ENCODE assay signal across 34 cellular contexts in the genomic region with DNA sequence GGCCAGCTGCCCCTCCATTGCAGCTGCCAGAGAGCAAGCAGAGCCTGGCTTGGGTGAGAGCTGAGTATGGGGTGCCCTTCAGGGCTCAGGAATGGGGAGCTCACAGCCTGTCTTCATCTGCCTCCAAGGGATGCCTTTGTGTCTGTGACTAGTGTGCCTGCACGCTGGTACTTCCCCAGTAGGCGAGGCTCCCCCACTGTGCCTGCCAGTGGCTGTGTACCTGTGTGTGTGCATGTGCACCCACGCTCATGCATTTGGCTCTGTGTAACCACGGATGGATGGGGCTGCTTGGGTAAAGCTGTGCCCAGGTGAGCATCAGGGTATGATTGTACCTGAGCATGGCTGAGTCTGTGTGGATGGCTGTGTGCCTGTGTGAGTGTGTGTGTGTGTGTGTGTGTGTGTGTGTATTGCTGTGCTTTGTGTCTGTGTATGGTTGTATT. TPM values are rescaled to one million over a fixed set of nuclear protein-coding genes. Genes with fewer than 3 reads are reported as not detected.
DNase-seq lines count a peak whose midpoint lies in the region; ATAC-seq, FAIRE-seq and TF ChIP-seq lines count a peak whose summit lies in the region.
"Had no signal": no experiment of that assay in that cellular context is flagged by ENCODE, and none has a peak within 500 bp of the region (broad histone marks: within the 10 kb centered on the region; RNA-seq: fewer than 3 reads in every experiment).

No MANE protein-coding gene starts in this region.

- intact Hi-C loops in kidney (cut with DNase I) (no loop called here), upper lobe of right lung (cut with DNase I) (no loop called here), testis (cut with DNase I; ENCODE audit: low total_unique reads) (no loop called here), esophagus squamous epithelium (cut with DNase I) (no loop called here)

- no peaks in the 10 kb centered on the region for H3K27me3 ChIP-seq in upper lobe of right lung
- H3K27me3 ChIP-seq in testis: no peaks in the 10 kb centered on the region
- H3K27me3 ChIP-seq in GM23248 (replicated peaks; ENCODE audit: insufficient read depth): no peaks in the 10 kb centered on the region
- H3K27me3 ChIP-seq in esophagus squamous epithelium: peaks cover 0 to 16% (median 0%) of the 10 kb centered on the region in 4 donors
- H3K27me3 ChIP-seq: heart left ventricle, tibial artery had no signal

- no peaks in the 10 kb centered on the region for H3K9me2 ChIP-seq in GM23248 (ENCODE audit: insufficient read depth)

- H3K4me3 ChIP-seq in kidney (ENCODE audit: low read length in 2 of 2): no peak overlapping the region
- no peak overlapping the region for H3K4me3 ChIP-seq in upper lobe of right lung
- no peak overlapping the region for H3K4me3 ChIP-seq in testis
- no peak overlapping the region for H3K4me3 ChIP-seq in GM23248
- H3K4me3 ChIP-seq in esophagus squamous epithelium: no peak overlapping the region
- H3K4me3 ChIP-seq: HAP-1, heart left ventricle, psoas muscle, SK-N-MC, tibial artery had no signal

- H3K36me3 ChIP-seq in kidney (ENCODE audit: control insufficient read depth in 1 of 2, insufficient read depth in 2 of 2, low read length in 2 of 2) (peaks cover 15 to 27% of the 10 kb centered on the region in 2 donors), upper lobe of right lung (peaks cover 30% of the 10 kb centered on the region), testis (ENCODE audit: low read depth, missing control alignments) (no peaks in the 10 kb centered on the region), GM23248 (ENCODE audit: low read depth) (no peaks in the 10 kb centered on the region), esophagus squamous epithelium (peaks cover 17 to 57% (median 18%) of the 10 kb centered on the region in 3 donors)
- H3K36me3 ChIP-seq: BE2C had no signal

- no peak overlapping the region for H3K4me3 Mint-ChIP-seq in activated naive CD8-positive, alpha-beta T cell treated with anti-CD3 and anti-CD28 coated beads, Interleukin-2, amount 10 ng/mL, durations not matched to agents 7 days and 5 days
- H3K4me3 Mint-ChIP-seq in activated naive CD8-positive, alpha-beta T cell treated with anti-CD3 and anti-CD28 coated beads for 36 hours: no peak overlapping the region
- no peak overlapping the region for H3K4me3 Mint-ChIP-seq in chondrocyte (ENCODE audit: unreplicated experiment)
- H3K4me3 Mint-ChIP-seq: activated CD8-positive, alpha-beta T cell treated with anti-CD3 and anti-CD28 coated beads, Interleukin-2, amount 10 ng/mL, durations not matched to agents 7 days and 5 days; activated naive CD8-positive, alpha-beta T cell; stimulated activated naive CD8-positive, alpha-beta T cell treated with anti-CD3 and anti-CD28 coated beads, Interleukin-15, amount 100 ng/mL, for 72 hours; T-helper 1 cell treated with Interleukin-12 subunit alpha and Interleukin-12 subunit beta and Interleukin-4 antibody, amounts not matched to agents 30 μg/mL and 1 μg/mL, for 36 hours had no signal

- no peak for FAIRE-seq in kidney (lab: Jason Lieb, UNC)

- no peak overlapping the region for H2AFZ ChIP-seq in GM23248

- H3K4me1 ChIP-seq in kidney (ENCODE audit: control insufficient read depth in 1 of 2, insufficient read depth in 1 of 2, low read depth in 1 of 2, low read length in 2 of 2): peaks cover 0 to 4% of the 10 kb centered on the region in 2 donors
- H3K4me1 ChIP-seq in upper lobe of right lung: no peaks in the 10 kb centered on the region
- H3K4me1 ChIP-seq in testis: peaks cover 20% of the 10 kb centered on the region
- no peaks in the 10 kb centered on the region for H3K4me1 ChIP-seq in GM23248 (ENCODE audit: insufficient read depth)
- H3K4me1 ChIP-seq in esophagus squamous epithelium: peaks cover 0 to 15% (median 5%) of the 10 kb centered on the region in 3 donors
- H3K4me1 ChIP-seq: BE2C, HAP-1, psoas muscle had no signal

- H3K9ac ChIP-seq in kidney (ENCODE audit: low read length in 2 of 2): no peak overlapping the region
- H3K9ac ChIP-seq in GM23248: no peak overlapping the region

- H3K9me3 ChIP-seq in kidney (ENCODE audit: control insufficient read depth in 1 of 2, low read length in 2 of 2): no peaks in the 10 kb centered on the region
- H3K9me3 ChIP-seq in upper lobe of right lung: no peaks in the 10 kb centered on the region
- no peaks in the 10 kb centered on the region for H3K9me3 ChIP-seq in testis
- H3K9me3 ChIP-seq in GM23248 (ENCODE audit: low read depth): no peaks in the 10 kb centered on the region
- H3K9me3 ChIP-seq in esophagus squamous epithelium: no peaks in the 10 kb centered on the region
- H3K9me3 ChIP-seq: BE2C, HAP-1, heart left ventricle, psoas muscle, tibial artery had no signal

- POLR2A ChIA-PET in activated naive CD8-positive, alpha-beta T cell treated with anti-CD3 and anti-CD28 coated beads, Interleukin-2, amount 10 ng/mL, durations not matched to agents 7 days and 5 days (lab: Charles Lee): no interaction called here

- H3K79me2 ChIP-seq in GM23248 (ENCODE audit: insufficient read depth): no peaks in the 10 kb centered on the region

- peak overlapping the region; percentile 17 for H3K27ac Mint-ChIP-seq in activated naive CD8-positive, alpha-beta T cell treated with anti-CD3 and anti-CD28 coated beads, Interleukin-2, amount 10 ng/mL, durations not matched to agents 7 days and 5 days
- H3K27ac Mint-ChIP-seq in activated naive CD8-positive, alpha-beta T cell treated with anti-CD3 and anti-CD28 coated beads for 36 hours: no peak overlapping the region
- H3K27ac Mint-ChIP-seq in chondrocyte (ENCODE audit: unreplicated experiment): no peak overlapping the region
- H3K27ac Mint-ChIP-seq: activated CD8-positive, alpha-beta T cell treated with anti-CD3 and anti-CD28 coated beads, Interleukin-2, amount 10 ng/mL, durations not matched to agents 7 days and 5 days; activated naive CD8-positive, alpha-beta T cell; activated T-helper 2 cell treated with anti-CD3 and anti-CD28 coated beads, Interferon-gamma antibody, Interleukin-2, Interleukin-4, amounts not matched to agents 10 μg/mL and 5 μg/mL and 100 μg/mL, durations not matched to agents 14 hours and 24 hours and 36 hours; T-helper 1 cell treated with Interleukin-12 subunit alpha and Interleukin-12 subunit beta and Interleukin-4 antibody, amounts not matched to agents 30 μg/mL and 1 μg/mL, for 36 hours had no signal

- peaks cover 6% of the 10 kb centered on the region for H3K36me3 Mint-ChIP-seq in activated naive CD8-positive, alpha-beta T cell treated with anti-CD3 and anti-CD28 coated beads, Interleukin-2, amount 10 ng/mL, durations not matched to agents 7 days and 5 days
- H3K36me3 Mint-ChIP-seq in activated naive CD8-positive, alpha-beta T cell treated with anti-CD3 and anti-CD28 coated beads for 36 hours: peaks cover 3% of the 10 kb centered on the region
- peaks cover 5% of the 10 kb centered on the region for H3K36me3 Mint-ChIP-seq in chondrocyte (ENCODE audit: low read depth)
- H3K36me3 Mint-ChIP-seq: activated naive CD8-positive, alpha-beta T cell had no signal

- ATAC-seq in activated naive CD8-positive, alpha-beta T cell treated with anti-CD3 and anti-CD28 coated beads, Interleukin-2, amount 10 ng/mL, durations not matched to agents 7 days and 5 days (ENCODE audit: low read depth): no peak
- no peak for ATAC-seq in upper lobe of right lung
- ATAC-seq: activated CD4-positive, CD25-positive, alpha-beta regulatory T cell treated with anti-CD3 and anti-CD28 coated beads, Interleukin-2, amount 50 U/mL, for 24 hours; activated CD8-positive, alpha-beta T cell treated with anti-CD3 and anti-CD28 coated beads, Interleukin-2, amount 10 ng/mL, durations not matched to agents 7 days and 5 days; heart left ventricle; stimulated activated naive CD8-positive, alpha-beta T cell treated with anti-CD3 and anti-CD28 coated beads, Interleukin-15, amount 100 ng/mL, for 72 hours had no signal

- TF ChIP-seq CTCF in chondrocyte (IDR thresholded peaks at IDR 0.05): no peak
- TF ChIP-seq CTCF in kidney (IDR thresholded peaks at IDR 0.05; ENCODE audit: borderline replicate concordance, extremely low read depth, insufficient read depth): no peak
- TF ChIP-seq CTCF in upper lobe of right lung (IDR thresholded peaks at IDR 0.05): no peak
- no peak for TF ChIP-seq CTCF in testis (IDR thresholded peaks at IDR 0.05)
- TF ChIP-seq CTCF in esophagus squamous epithelium (IDR thresholded peaks at IDR 0.05): no peak

- no peaks in the 10 kb centered on the region for H4K20me1 ChIP-seq in GM23248 (ENCODE audit: insufficient read depth)

- H3K4me1 Mint-ChIP-seq in activated naive CD8-positive, alpha-beta T cell treated with anti-CD3 and anti-CD28 coated beads, Interleukin-2, amount 10 ng/mL, durations not matched to agents 7 days and 5 days: peaks cover 5% of the 10 kb centered on the region
- H3K4me1 Mint-ChIP-seq in activated naive CD8-positive, alpha-beta T cell treated with anti-CD3 and anti-CD28 coated beads for 36 hours: peaks cover 9% of the 10 kb centered on the region
- H3K4me1 Mint-ChIP-seq in chondrocyte (ENCODE audit: low read depth): peaks cover 8% of the 10 kb centered on the region

- WGBS in testis, 2 donors: 85 to 93% methylated on average over 2 to 4 of the region's 4 CpGs
- 88 to 93% methylated on average over 4 of the region's 4 CpGs for WGBS in GM23248 (ENCODE audit: low coverage in 1 of 2, low lambda C conversion rate in 2 of 2, missing lambda C conversion rate in 2 of 2), 2 experiments
- 74 to 90% methylated on average over 2 to 3 of the region's 4 CpGs for WGBS in esophagus squamous epithelium, 2 donors

- H3K27ac ChIP-seq in kidney (ENCODE audit: low read depth in 2 of 2, low read length in 2 of 2) (no peak overlapping the region), upper lobe of right lung (no peak overlapping the region), testis (no peak overlapping the region), GM23248 (no peak overlapping the region), esophagus squamous epithelium (no peak overlapping the region)
- H3K27ac ChIP-seq: heart left ventricle, psoas muscle, SK-N-MC, tibial artery had no signal

- H3K9me3 Mint-ChIP-seq in activated naive CD8-positive, alpha-beta T cell treated with anti-CD3 and anti-CD28 coated beads, Interleukin-2, amount 10 ng/mL, durations not matched to agents 7 days and 5 days: no peaks in the 10 kb centered on the region
- H3K9me3 Mint-ChIP-seq in activated naive CD8-positive, alpha-beta T cell treated with anti-CD3 and anti-CD28 coated beads for 36 hours: no peaks in the 10 kb centered on the region
- H3K9me3 Mint-ChIP-seq in chondrocyte (ENCODE audit: low read depth): no peaks in the 10 kb centered on the region
- H3K9me3 Mint-ChIP-seq: activated T-helper 2 cell treated with anti-CD3 and anti-CD28 coated beads, Interferon-gamma antibody, Interleukin-2, Interleukin-4, amounts not matched to agents 10 μg/mL and 5 μg/mL and 100 μg/mL, durations not matched to agents 14 hours and 24 hours and 36 hours; stimulated activated naive CD8-positive, alpha-beta T cell treated with anti-CD3 and anti-CD28 coated beads, Interleukin-15, amount 100 ng/mL, for 72 hours; T-helper 1 cell treated with Interleukin-12 subunit alpha and Interleukin-12 subunit beta and Interleukin-4 antibody, amounts not matched to agents 30 μg/mL and 1 μg/mL, for 36 hours had no signal

- TF ChIP-seq POLR2A in testis (IDR thresholded peaks at IDR 0.05) (no peak), esophagus squamous epithelium (IDR thresholded peaks at IDR 0.05) (no peak)

- H3K4me2 ChIP-seq in GM23248 (ENCODE audit: unreplicated experiment): no peak overlapping the region

- in situ Hi-C loops in GM23248 (cut with MboI): no loop called here

- no peaks in the 10 kb centered on the region for H3F3A ChIP-seq in GM23248 (ENCODE audit: insufficient read depth)

- peak; percentile 11 for DNase-seq in activated naive CD8-positive, alpha-beta T cell treated with anti-CD3 and anti-CD28 coated beads, Interleukin-2, amount 10 ng/mL, durations not matched to agents 7 days and 5 days
- DNase-seq in activated naive CD8-positive, alpha-beta T cell treated with anti-CD3 and anti-CD28 coated beads for 36 hours: no peak
- DNase-seq in chondrocyte (ENCODE audit: low spot score): peak; percentile 73
- peak; percentile 32 for DNase-seq in kidney
- peak; percentile 51 for DNase-seq in upper lobe of right lung
- DNase-seq in testis: no peak
- DNase-seq in GM23248: no peak
- no peak for DNase-seq in esophagus squamous epithelium (lab: John Stamatoyannopoulos, UW)
- DNase-seq: activated CD8-positive, alpha-beta T cell treated with anti-CD3 and anti-CD28 coated beads, Interleukin-2, amount 10 ng/mL, durations not matched to agents 7 days and 5 days; BE2C; DMS53; effector CD8-positive, alpha-beta T cell; erythroblast; mesenchymal stem cell; NCI-H1105; NCI-H2029 treated with DMSO at 0.1 percent for 48 hours; NCI-H345; NCI-H774; RPMI8226; stimulated activated naive CD8-positive, alpha-beta T cell treated with anti-CD3 and anti-CD28 coated beads, Interleukin-15, amount 100 ng/mL, for 72 hours had no signal

- H3K27me3 Mint-ChIP-seq in activated naive CD8-positive, alpha-beta T cell treated with anti-CD3 and anti-CD28 coated beads, Interleukin-2, amount 10 ng/mL, durations not matched to agents 7 days and 5 days: peaks cover 11% of the 10 kb centered on the region
- peaks cover 5% of the 10 kb centered on the region for H3K27me3 Mint-ChIP-seq in activated naive CD8-positive, alpha-beta T cell treated with anti-CD3 and anti-CD28 coated beads for 36 hours
- peaks cover 6% of the 10 kb centered on the region for H3K27me3 Mint-ChIP-seq in chondrocyte (ENCODE audit: low read depth)
- H3K27me3 Mint-ChIP-seq: activated naive CD8-positive, alpha-beta T cell had no signal

RNA-seq across cellular contexts. Expression of a gene that starts 2.3 kb away (rescaled TPM):
- total RNA-seq in activated naive CD8-positive, alpha-beta T cell treated with anti-CD3 and anti-CD28 coated beads, Interleukin-2, amount 10 ng/mL, durations not matched to agents 7 days and 5 days: 1 to 10 TPM; 1.4 to 2.2 TPM
- under 1 TPM; 0.37 to 0.46 TPM for total RNA-seq in activated naive CD8-positive, alpha-beta T cell treated with anti-CD3 and anti-CD28 coated beads for 36 hours
- 0.10 TPM in 2 of 3 replicates, not detected in the other for total RNA-seq in chondrocyte
- total RNA-seq in kidney: 0.57 TPM
- not detected for polyA plus RNA-seq in kidney (ENCODE audit: insufficient read depth, low read depth, low replicate concordance)
- 0.49 TPM for total RNA-seq in upper lobe of right lung
- 10 to 100 TPM; 16.9 to 34.7 TPM for total RNA-seq in testis
- 10.7 TPM for polyA plus RNA-seq in testis (ENCODE audit: insufficient read depth, low read depth, low replicate concordance)
- 1.1 TPM in 1 of 2 replicates, not detected in the other for total RNA-seq in GM23248 (2014; rRNA removed; shearing (Covaris generic))
- not detected in 2 replicates for polyA plus RNA-seq in GM23248 (2016; fragmentation: Nextera tagmentation; extraction: Ambion mirVana)
- under 1 TPM in 3 of 4 donors, not detected in 1; 0.04 to 0.57 (median 0.53) TPM for total RNA-seq in esophagus squamous epithelium
- total RNA-seq: fibroblast of villous mesenchyme, G401, HT-29, M059J, skeletal muscle tissue had no signal

RNA-seq across cellular contexts. Expression of a gene that starts 33.5 kb away (rescaled TPM):
- 10 to 100 TPM; 49.3 to 49.8 TPM for total RNA-seq in activated naive CD8-positive, alpha-beta T cell treated with anti-CD3 and anti-CD28 coated beads, Interleukin-2, amount 10 ng/mL, durations not matched to agents 7 days and 5 days
- 10 to 100 TPM; 37.1 to 39.5 TPM for total RNA-seq in activated naive CD8-positive, alpha-beta T cell treated with anti-CD3 and anti-CD28 coated beads for 36 hours
- total RNA-seq in chondrocyte (43.0 to 45.0 TPM (median 45.0 TPM) in 3 replicates), kidney (68.0 TPM), upper lobe of right lung (51.0 TPM), testis (100 to 1,000 TPM; 241 to 251 TPM), esophagus squamous epithelium (10 to 100 TPM; 39.9 to 65.0 (median 57.3) TPM)
- polyA plus RNA-seq in kidney (ENCODE audit: insufficient read depth, low read depth, low replicate concordance) (208 TPM), testis (ENCODE audit: insufficient read depth, low read depth, low replicate concordance) (252 TPM), GM23248 (2016; fragmentation: Nextera tagmentation; extraction: Ambion mirVana) (66.7 and 74.9 TPM in 2 replicates)
- total RNA-seq in GM23248 (2014; rRNA removed; shearing (Covaris generic)): 77.9 and 89.8 TPM in 2 replicates

Comparison
In these comparisons a context has a peak if more than half of its experiments do, and no peak if none do; other contexts are left out.
1. DNase-seq: peak in activated naive CD8-positive, alpha-beta T cell treated with anti-CD3 and anti-CD28 coated beads, Interleukin-2, amount 10 ng/mL, durations not matched to agents 7 days and 5 days (single experiment), chondrocyte (single experiment), kidney (single experiment) and upper lobe of right lung (single experiment); none in activated naive CD8-positive, alpha-beta T cell treated with anti-CD3 and anti-CD28 coated beads for 36 hours (single experiment), testis (single experiment), GM23248 (single experiment) and esophagus squamous epithelium (single experiment).